Comparison of ENCODE assay signal across 21 cellular contexts in the genomic region with DNA sequence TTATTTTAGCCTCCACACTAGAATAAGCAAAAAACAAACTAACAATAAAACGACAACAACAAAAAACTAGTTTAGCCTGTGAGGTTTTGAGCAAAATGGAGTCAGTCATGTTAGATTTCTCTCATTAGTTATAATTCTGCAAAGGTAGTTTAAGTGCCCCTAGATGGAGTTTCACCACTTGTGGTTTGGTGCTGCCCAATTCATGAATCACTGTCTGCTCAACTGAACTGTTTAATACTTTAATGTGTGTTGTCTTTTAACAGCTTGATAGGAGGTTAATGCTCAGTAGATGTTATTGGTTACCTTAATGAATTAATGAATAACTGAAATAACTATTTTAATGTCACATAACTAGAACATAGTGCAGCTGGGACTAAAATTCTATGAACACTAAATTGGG. TPM values are rescaled to one million over a fixed set of nuclear protein-coding genes. Genes with fewer than 3 reads are reported as not detected.
"Had no signal": no experiment of that assay in that cellular context is flagged by ENCODE, and none has a peak within 500 bp of the region (broad histone marks: within the 10 kb centered on the region; RNA-seq: fewer than 3 reads in every experiment).

No MANE protein-coding gene starts in this region.

- H2AFZ ChIP-seq: hepatocyte had no signal

- H3K4me3 ChIP-seq: colonic mucosa, hepatocyte, mucosa of descending colon, right atrium auricular region, thyroid gland had no signal

- H3K4me2 ChIP-seq: hepatocyte had no signal

- H3K27ac Mint-ChIP-seq: naive thymus-derived CD8-positive, alpha-beta T cell; type B pancreatic cell had no signal

- H3K36me3 Mint-ChIP-seq: naive thymus-derived CD8-positive, alpha-beta T cell; type B pancreatic cell had no signal

- H3K27me3 ChIP-seq: colonic mucosa, hepatocyte, right atrium auricular region, thyroid gland had no signal

- H3K9me3 ChIP-seq: colonic mucosa, mucosa of descending colon, right atrium auricular region, thyroid gland had no signal

- H3K9me3 Mint-ChIP-seq: naive thymus-derived CD8-positive, alpha-beta T cell; type B pancreatic cell had no signal

- DNase-seq: colonic mucosa; dermis blood vessel endothelial cell; effector CD8-positive, alpha-beta T cell; foreskin melanocyte; head of caudate nucleus; mucosa of descending colon; naive thymus-derived CD8-positive, alpha-beta T cell; posterior cingulate gyrus; small intestine; stimulated activated CD4-positive, alpha-beta T cell treated with anti-CD3 and anti-CD28 coated beads, Interleukin-12 subunit alpha, Interleukin-12 subunit beta, amount 100 ng/mL, for 4 hours; stimulated activated naive CD4-positive, alpha-beta T cell treated with Interleukin-2 at 50 U/mL for 16 hours; thyroid gland had no signal

- H3K27me3 Mint-ChIP-seq: type B pancreatic cell had no signal

- H3K4me3 Mint-ChIP-seq: naive thymus-derived CD8-positive, alpha-beta T cell had no signal

- H3K36me3 ChIP-seq: colonic mucosa, right atrium auricular region, thyroid gland had no signal

- H3K27ac ChIP-seq: colonic mucosa, hepatocyte, right atrium auricular region, thyroid gland had no signal

RNA-seq across cellular contexts. Expression of gene LRRC19, which starts 55.0 kb away (rescaled TPM):
- total RNA-seq: dermis blood vessel endothelial cell; kidney epithelial cell; lower leg skin; naive thymus-derived CD8-positive, alpha-beta T cell; osteocyte; pulmonary artery endothelial cell; right atrium auricular region; thyroid gland had no signal
- polyA plus RNA-seq: esophagus, neural cell had no signal
